9 cellular contexts compared by ENCODE assay signal in the genomic region with DNA sequence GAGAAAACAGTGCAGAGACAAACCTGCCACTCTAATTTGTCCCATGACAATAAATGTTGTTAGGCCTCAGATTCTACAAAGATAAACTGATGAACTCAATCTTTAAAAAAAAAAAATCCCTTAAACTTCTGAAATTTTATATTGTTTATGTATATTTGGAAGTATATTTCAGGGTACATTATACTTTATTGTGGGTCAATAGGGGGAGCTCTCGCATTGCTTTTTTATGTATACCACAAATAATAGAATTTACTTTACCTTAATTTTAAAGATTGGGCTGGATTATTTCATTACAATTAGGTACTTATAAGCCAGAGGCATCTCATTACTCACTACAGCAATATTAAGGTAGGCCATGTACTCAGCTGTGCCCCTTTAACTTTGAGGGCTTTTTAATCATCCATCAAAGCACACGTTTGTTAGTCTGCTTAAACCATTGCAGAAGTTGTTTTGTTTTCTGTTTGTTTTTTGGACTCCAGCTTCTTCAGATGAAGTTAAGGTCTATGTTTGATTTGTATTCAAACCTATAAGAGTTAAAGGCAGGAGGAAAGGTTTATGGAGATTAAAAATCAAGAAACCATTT. TPM values are rescaled to one million over a fixed set of nuclear protein-coding genes. Genes with fewer than 3 reads are reported as not detected.
A peak's percentile ranks its signal among the peaks of the same experiment; 100 is the strongest.
DNase-seq lines count a peak whose midpoint lies in the region; ATAC-seq and TF ChIP-seq lines count a peak whose summit lies in the region.
"Had no signal": no experiment of that assay in that cellular context is flagged by ENCODE, and none has a peak within 500 bp of the region (broad histone marks: within the 10 kb centered on the region; RNA-seq: fewer than 3 reads in every experiment).

No MANE protein-coding gene starts in this region.

- ATAC-seq in body of pancreas (no peak), HG03108 (IDR thresholded peaks at IDR 0.05; ENCODE audit: unreplicated experiment) (no peak), GM21576 (IDR thresholded peaks at IDR 0.05; ENCODE audit: unreplicated experiment) (no peak)

- no peaks in the 10 kb centered on the region for H3K27me3 Mint-ChIP-seq in mesothelial cell of epicardium (ENCODE audit: low read depth)
- peaks cover 11% of the 10 kb centered on the region for H3K27me3 Mint-ChIP-seq in activated naive CD4-positive, alpha-beta T cell treated with anti-CD3 and anti-CD28 coated beads for 36 hours (ENCODE audit: low read depth)

- CTCF ChIA-PET in activated naive CD4-positive, alpha-beta T cell treated with anti-CD3 and anti-CD28 coated beads for 36 hours (lab: Charles Lee), result interaction anchor here (0.7 to 1.6 kb wide), 6 partner anchors 10 to 731 kb away, joined by 3 to 9 read pairs (median 4); no protein-coding TSS in a partner anchor

- peak; percentile 73 for TF ChIP-seq CTCF in LNCAP (IDR thresholded peaks at IDR 0.05)
- peak; percentile 23 to 52 (median 46) for TF ChIP-seq CTCF in body of pancreas (IDR thresholded peaks at IDR 0.05)
- TF ChIP-seq CTCF in mesothelial cell of epicardium (IDR thresholded peaks at IDR 0.05; ENCODE audit: unreplicated experiment), result peak; percentile 73

- H3K27ac ChIP-seq in body of pancreas, result no peak overlapping the region
- H3K27ac ChIP-seq: neutrophil had no signal

- H3K27ac Mint-ChIP-seq in mesothelial cell of epicardium, result peak overlapping the region; percentile 41
- H3K27ac Mint-ChIP-seq in activated naive CD4-positive, alpha-beta T cell treated with anti-CD3 and anti-CD28 coated beads for 36 hours, result no peak overlapping the region

- intact Hi-C loops in body of pancreas (cut with DNase I), result no loop called here
- intact Hi-C loops in activated naive CD4-positive, alpha-beta T cell treated with anti-CD3 and anti-CD28 coated beads for 36 hours (cut with micrococcal nuclease), result loop anchor here (1.0 to 2.0 kb wide), 2 partner anchors 368 to 731 kb away; no protein-coding TSS in a partner anchor

- 12 to 19% methylated on average over 2 of the region's 2 CpGs for WGBS in body of pancreas, 2 donors

- no peak overlapping the region for H3K4me3 ChIP-seq in body of pancreas

- no peak for TF ChIP-seq POLR2A in body of pancreas (IDR thresholded peaks at IDR 0.05)

- no peaks in the 10 kb centered on the region for H3K27me3 ChIP-seq in body of pancreas
- H3K27me3 ChIP-seq: neutrophil had no signal

- H3K36me3 Mint-ChIP-seq in mesothelial cell of epicardium, result no peaks in the 10 kb centered on the region
- H3K36me3 Mint-ChIP-seq in activated naive CD4-positive, alpha-beta T cell treated with anti-CD3 and anti-CD28 coated beads for 36 hours (ENCODE audit: low read depth), result no peaks in the 10 kb centered on the region

- H3K9me3 ChIP-seq in body of pancreas, result no peaks in the 10 kb centered on the region
- H3K9me3 ChIP-seq: neutrophil had no signal

- no peaks in the 10 kb centered on the region for H3K4me1 ChIP-seq in body of pancreas

- no peaks in the 10 kb centered on the region for H3K36me3 ChIP-seq in body of pancreas (replicated peaks in 1 of 2; ENCODE audit: insufficient read depth in 1 of 2, low read depth in 2 of 2)
- H3K36me3 ChIP-seq: neutrophil had no signal

- no peaks in the 10 kb centered on the region for H3K9me3 Mint-ChIP-seq in mesothelial cell of epicardium
- H3K9me3 Mint-ChIP-seq in activated naive CD4-positive, alpha-beta T cell treated with anti-CD3 and anti-CD28 coated beads for 36 hours, result no peaks in the 10 kb centered on the region

- peaks cover 38% of the 10 kb centered on the region for H3K4me1 Mint-ChIP-seq in mesothelial cell of epicardium
- no peaks in the 10 kb centered on the region for H3K4me1 Mint-ChIP-seq in activated naive CD4-positive, alpha-beta T cell treated with anti-CD3 and anti-CD28 coated beads for 36 hours (ENCODE audit: low read depth)

- H3K4me3 Mint-ChIP-seq in mesothelial cell of epicardium, result no peak overlapping the region
- no peak overlapping the region for H3K4me3 Mint-ChIP-seq in activated naive CD4-positive, alpha-beta T cell treated with anti-CD3 and anti-CD28 coated beads for 36 hours

- peak; percentile 45 for DNase-seq in DMS53 (lab: John Stamatoyannopoulos, UW)
- no peak for DNase-seq in body of pancreas
- DNase-seq in mesothelial cell of epicardium (ENCODE audit: low spot score in 2 of 2, unreplicated experiment in 2 of 2), result no peak
- no peak for DNase-seq in activated effector memory CD4-positive, alpha-beta T cell treated with anti-CD3 and anti-CD28 coated beads, Interleukin-2, amount 50 U/mL, for 16 hours
- DNase-seq in activated naive CD4-positive, alpha-beta T cell treated with anti-CD3 and anti-CD28 coated beads for 36 hours, result no peak

RNA-seq across cellular contexts. Expression of gene EYA4, which starts 56.3 kb away (rescaled TPM):
- total RNA-seq in body of pancreas (1 to 10 TPM in 1 of 2 donors, under 1 TPM in 1; 0.26 to 5.3 TPM), mesothelial cell of epicardium (21.4 to 23.1 TPM (median 21.5 TPM) in 3 replicates)
- total RNA-seq in activated naive CD4-positive, alpha-beta T cell treated with anti-CD3 and anti-CD28 coated beads for 36 hours, result not detected
